In the genomic region with DNA sequence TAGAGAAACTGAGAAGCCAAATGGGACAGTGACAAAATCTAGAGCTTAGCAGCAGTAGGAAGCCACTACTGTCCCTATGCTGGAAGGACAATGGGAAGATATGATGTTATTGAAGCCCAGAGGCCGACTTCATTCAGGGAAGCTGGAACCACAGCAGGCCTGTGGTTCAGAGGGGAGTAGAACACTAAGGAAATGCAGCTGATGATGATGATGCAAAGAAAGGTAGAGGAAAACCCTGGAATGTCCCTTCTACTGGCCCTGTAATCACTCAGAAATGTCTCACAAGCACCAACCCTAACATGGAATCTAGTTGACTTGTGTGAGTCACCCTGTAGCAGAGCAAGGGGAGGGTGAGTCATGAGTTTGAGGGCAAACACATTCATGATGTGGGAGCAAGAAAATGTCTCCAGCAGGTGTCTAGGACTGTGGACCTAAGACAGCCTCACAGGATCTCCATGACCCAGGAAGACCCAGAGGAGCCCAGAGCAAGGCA, we compare ENCODE assay signal across 9 cellular contexts. TPM values are rescaled to one million over a fixed set of nuclear protein-coding genes. Genes with fewer than 3 reads are reported as not detected.
DNase-seq lines count a peak whose midpoint lies in the region; ATAC-seq and TF ChIP-seq lines count a peak whose summit lies in the region.
"Had no signal": no experiment of that assay in that cellular context is flagged by ENCODE, and none has a peak within 500 bp of the region (broad histone marks: within the 10 kb centered on the region; RNA-seq: fewer than 3 reads in every experiment).

No MANE protein-coding gene starts in this region.

- no peaks in the 10 kb centered on the region for H3K36me3 Mint-ChIP-seq in glutamatergic neuron (ENCODE audit: unreplicated experiment)

- H3K4me1 ChIP-seq in RWPE2 (ENCODE audit: insufficient read depth, poor library complexity, severe bottlenecking) (peaks cover 47% of the 10 kb centered on the region), esophagus (ENCODE audit: control insufficient read depth in 2 of 2, insufficient read depth in 2 of 2, low read length in 1 of 2) (peaks cover 0 to 3% of the 10 kb centered on the region in 2 donors)
- H3K4me1 ChIP-seq: lower lobe of right lung had no signal

- H3K4me3 Mint-ChIP-seq in glutamatergic neuron (ENCODE audit: unreplicated experiment) = no peak overlapping the region

- peak; percentile 92 for ATAC-seq in RWPE2 (ENCODE audit: low read depth)

- H3K27ac ChIP-seq in RWPE2 (ENCODE audit: poor library complexity, severe bottlenecking) (peak overlapping the region; percentile 96), esophagus (ENCODE audit: low read depth in 2 of 2, low read length in 1 of 2) (peak overlapping the region; percentile 36 to 38)
- H3K27ac ChIP-seq: lower lobe of right lung had no signal

- H3K36me3 ChIP-seq in RWPE2 (ENCODE audit: low read depth) = no peaks in the 10 kb centered on the region
- no peaks in the 10 kb centered on the region for H3K36me3 ChIP-seq in esophagus (ENCODE audit: control insufficient read depth in 2 of 2, insufficient read depth in 2 of 2, low read length in 1 of 2)
- H3K36me3 ChIP-seq: lower lobe of right lung had no signal

- H3K9me3 ChIP-seq in RWPE2 (ENCODE audit: severe bottlenecking) = no peaks in the 10 kb centered on the region
- H3K9me3 ChIP-seq in esophagus (ENCODE audit: control insufficient read depth in 2 of 2, insufficient read depth in 1 of 2, low read depth in 1 of 2, low read length in 1 of 2) = no peaks in the 10 kb centered on the region
- H3K9me3 ChIP-seq: lower lobe of right lung had no signal

- no peaks in the 10 kb centered on the region for H3K4me1 Mint-ChIP-seq in glutamatergic neuron (ENCODE audit: low read depth, unreplicated experiment)

- H3K27me3 ChIP-seq in RWPE2 (ENCODE audit: insufficient read depth, poor library complexity, severe bottlenecking) = no peaks in the 10 kb centered on the region
- H3K27me3 ChIP-seq in esophagus (ENCODE audit: control insufficient read depth in 1 of 2, insufficient read depth in 2 of 2, low read length in 2 of 2) = no peaks in the 10 kb centered on the region

- no peak overlapping the region for H3K27ac Mint-ChIP-seq in glutamatergic neuron (ENCODE audit: unreplicated experiment)

- TF ChIP-seq CTCF in RWPE2 (IDR thresholded peaks at IDR 0.05; ENCODE audit: poor library complexity, severe bottlenecking) = no peak
- TF ChIP-seq CTCF in glutamatergic neuron (IDR thresholded peaks at IDR 0.05; ENCODE audit: partially characterized antibody, unreplicated experiment) = no peak

- DNase-seq in ELR (ENCODE audit: low read depth) (peak; percentile 100), RWPE2 (ENCODE audit: low spot score) (peak; percentile 83), glutamatergic neuron (no peak), OCI-M2 (lab: John Stamatoyannopoulos, UW; ENCODE audit: unreplicated experiment) (no peak), NCI-H2171 (lab: John Stamatoyannopoulos, UW) (no peak), NCI-H2029 (lab: John Stamatoyannopoulos, UW) (no peak)
- peak; percentile 8 to 27 (median 11) for DNase-seq in stimulated activated CD4-positive, alpha-beta T cell treated with anti-CD3 and anti-CD28 coated beads, Interleukin-12 subunit alpha, Interleukin-12 subunit beta, amount 100 ng/mL, for 48 hours (ENCODE audit: low read depth in 2 of 3, low spot score in 1 of 3)
- DNase-seq: lower lobe of right lung had no signal

- H3K4me3 ChIP-seq in RWPE2 (ENCODE audit: severe bottlenecking) (no peak overlapping the region), esophagus (ENCODE audit: low read depth in 1 of 2, low read length in 2 of 2) (no peak overlapping the region)
- H3K4me3 ChIP-seq: lower lobe of right lung had no signal

- H3K9me3 Mint-ChIP-seq in glutamatergic neuron (ENCODE audit: unreplicated experiment) = peaks cover 4% of the 10 kb centered on the region

- WGBS in esophagus, 2 donors = 75 to 88% methylated on average over 1 of the region's 1 CpG

- H3K27me3 Mint-ChIP-seq in glutamatergic neuron (ENCODE audit: unreplicated experiment) = no peaks in the 10 kb centered on the region

RNA-seq across cellular contexts. Expression of a gene that starts 37.1 kb away (rescaled TPM):
- polyA plus RNA-seq in esophagus = under 1 TPM; 0.26 to 0.27 TPM
- 0.34 TPM for total RNA-seq in glutamatergic neuron (ENCODE audit: unreplicated experiment)

Comparison
In these comparisons a context has a peak if more than half of its experiments do, and no peak if none do; other contexts are left out.
1. DNase-seq: peak in ELR (single experiment), RWPE2 (single experiment) and stimulated activated CD4-positive, alpha-beta T cell treated with anti-CD3 and anti-CD28 coated beads, Interleukin-12 subunit alpha, Interleukin-12 subunit beta, amount 100 ng/mL, for 48 hours (3 of 3); none in glutamatergic neuron (single experiment), OCI-M2 (single experiment), NCI-H2171 (single experiment) and NCI-H2029 (single experiment).